ENCODE assay signal across 1 cellular context in the genomic region with DNA sequence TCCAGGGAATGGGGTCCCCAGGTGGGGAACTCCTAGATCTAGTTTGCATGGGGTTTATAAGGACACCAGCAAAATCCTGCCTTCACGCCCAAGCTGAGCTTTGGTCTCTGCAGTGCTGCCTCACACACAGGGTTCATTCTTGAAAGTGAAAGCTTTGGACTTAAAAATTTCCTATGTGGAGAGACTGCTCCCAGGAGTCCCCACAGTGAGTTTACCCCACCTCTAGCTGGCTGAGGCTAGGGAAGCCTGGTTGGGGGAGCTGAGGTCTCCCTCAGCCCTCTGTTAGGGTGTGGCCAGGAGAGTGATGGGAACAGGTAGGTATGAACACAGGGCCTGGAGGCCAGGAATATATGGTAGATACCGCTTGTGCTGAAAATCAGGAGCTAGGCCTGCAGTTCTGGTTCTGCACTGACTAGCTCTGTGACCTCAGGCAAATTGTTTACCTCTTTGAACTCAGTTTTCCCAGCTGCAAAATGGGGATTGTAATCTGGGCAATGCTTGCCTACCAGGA.
TF ChIP-seq lines count a peak whose summit lies in the region.

No MANE protein-coding gene starts in this region.

TF ChIP-seq in HepG2, 621 proteins besides CTCF, POLR2A, EP300 and RAD21 (continued from another document):
- TF ChIP-seq, protein P1, sequence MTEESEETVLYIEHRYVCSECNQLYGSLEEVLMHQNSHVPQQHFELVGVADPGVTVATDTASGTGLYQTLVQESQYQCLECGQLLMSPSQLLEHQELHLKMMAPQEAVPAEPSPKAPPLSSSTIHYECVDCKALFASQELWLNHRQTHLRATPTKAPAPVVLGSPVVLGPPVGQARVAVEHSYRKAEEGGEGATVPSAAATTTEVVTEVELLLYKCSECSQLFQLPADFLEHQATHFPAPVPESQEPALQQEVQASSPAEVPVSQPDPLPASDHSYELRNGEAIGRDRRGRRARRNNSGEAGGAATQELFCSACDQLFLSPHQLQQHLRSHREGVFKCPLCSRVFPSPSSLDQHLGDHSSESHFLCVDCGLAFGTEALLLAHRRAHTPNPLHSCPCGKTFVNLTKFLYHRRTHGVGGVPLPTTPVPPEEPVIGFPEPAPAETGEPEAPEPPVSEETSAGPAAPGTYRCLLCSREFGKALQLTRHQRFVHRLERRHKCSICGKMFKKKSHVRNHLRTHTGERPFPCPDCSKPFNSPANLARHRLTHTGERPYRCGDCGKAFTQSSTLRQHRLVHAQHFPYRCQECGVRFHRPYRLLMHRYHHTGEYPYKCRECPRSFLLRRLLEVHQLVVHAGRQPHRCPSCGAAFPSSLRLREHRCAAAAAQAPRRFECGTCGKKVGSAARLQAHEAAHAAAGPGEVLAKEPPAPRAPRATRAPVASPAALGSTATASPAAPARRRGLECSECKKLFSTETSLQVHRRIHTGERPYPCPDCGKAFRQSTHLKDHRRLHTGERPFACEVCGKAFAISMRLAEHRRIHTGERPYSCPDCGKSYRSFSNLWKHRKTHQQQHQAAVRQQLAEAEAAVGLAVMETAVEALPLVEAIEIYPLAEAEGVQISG (CRISPR knock-in tag; IDR thresholded peaks at IDR 0.05): no peak
- TF ChIP-seq ZNF879 (CRISPR knock-in tag; IDR thresholded peaks at IDR 0.05): no peak
- TF ChIP-seq RARA (CRISPR knock-in tag; IDR thresholded peaks at IDR 0.05): 0 out of 2 replicates have a peak, but pooled peaks have one; percentile 13
- TF ChIP-seq ZNF292 (CRISPR knock-in tag; IDR thresholded peaks at IDR 0.05; ENCODE audit: borderline replicate concordance, low read depth): no peak
- peak; percentile 48; the same call in 1 of the 2 replicates for TF ChIP-seq PAXIP1 (CRISPR knock-in tag; conservative IDR thresholded peaks at IDR 0.05)
- TF ChIP-seq ZNF224 (CRISPR knock-in tag; IDR thresholded peaks at IDR 0.05): peak; percentile 69; the same call in 1 of the 2 replicates
- TF ChIP-seq, protein P2, sequence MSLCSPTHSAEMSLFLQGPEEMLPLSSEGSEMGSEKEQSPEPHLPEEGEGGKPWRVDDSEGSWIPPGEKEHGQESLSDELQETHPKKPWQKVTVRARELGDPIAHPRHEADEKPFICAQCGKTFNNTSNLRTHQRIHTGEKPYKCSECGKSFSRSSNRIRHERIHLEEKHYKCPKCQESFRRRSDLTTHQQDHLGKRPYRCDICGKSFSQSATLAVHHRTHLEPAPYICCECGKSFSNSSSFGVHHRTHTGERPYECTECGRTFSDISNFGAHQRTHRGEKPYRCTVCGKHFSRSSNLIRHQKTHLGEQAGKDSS (CRISPR knock-in tag; IDR thresholded peaks at IDR 0.05; ENCODE audit: borderline replicate concordance, low read depth): no peak
